Comparison of ENCODE assay signal across 1 cellular context in the genomic region with DNA sequence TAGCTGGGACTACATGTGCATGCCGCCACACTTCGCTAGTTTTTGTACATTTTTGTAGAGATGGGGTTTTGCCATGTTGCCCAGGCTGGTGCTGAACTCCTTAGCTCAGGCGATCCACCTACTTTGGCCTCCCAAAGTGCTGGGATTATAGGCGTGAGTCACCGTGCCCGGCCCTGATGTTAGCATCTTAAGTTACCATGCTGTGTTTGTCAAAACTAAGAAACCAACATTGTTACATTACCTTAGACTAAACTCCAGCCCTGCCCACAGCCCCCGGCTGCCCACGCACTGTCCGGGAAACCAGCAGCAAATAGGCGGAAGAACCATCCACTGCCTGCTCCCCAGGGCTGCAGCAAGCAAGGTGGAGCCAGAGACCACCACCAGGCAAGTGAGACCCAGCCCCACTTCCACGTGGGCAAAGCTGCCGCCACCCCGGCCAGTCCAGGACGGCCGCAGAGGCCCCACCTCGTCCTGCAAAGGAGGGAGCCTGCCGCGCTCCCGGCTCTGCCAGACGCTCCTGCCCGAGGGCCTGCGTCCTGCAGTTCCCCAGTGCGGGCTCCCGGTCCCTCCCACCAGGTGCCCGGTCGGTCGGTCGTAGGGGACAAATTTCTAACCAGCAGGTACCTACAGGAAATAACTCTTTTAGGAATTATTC.
TF ChIP-seq lines count a peak whose summit lies in the region.

No MANE protein-coding gene starts in this region.

TF ChIP-seq in GM23338, 12 proteins besides CTCF, POLR2A, EP300 and RAD21 (continued from another document):
- no peak for TF ChIP-seq ZNF462 (CRISPR knock-in tag; IDR thresholded peaks at IDR 0.05)
- no peak for TF ChIP-seq ZNF114 (CRISPR knock-in tag; IDR thresholded peaks at IDR 0.05)
- no peak for TF ChIP-seq EZH2 (IDR thresholded peaks at IDR 0.05; ENCODE audit: low read depth, unreplicated experiment)
- TF ChIP-seq, protein P1, sequence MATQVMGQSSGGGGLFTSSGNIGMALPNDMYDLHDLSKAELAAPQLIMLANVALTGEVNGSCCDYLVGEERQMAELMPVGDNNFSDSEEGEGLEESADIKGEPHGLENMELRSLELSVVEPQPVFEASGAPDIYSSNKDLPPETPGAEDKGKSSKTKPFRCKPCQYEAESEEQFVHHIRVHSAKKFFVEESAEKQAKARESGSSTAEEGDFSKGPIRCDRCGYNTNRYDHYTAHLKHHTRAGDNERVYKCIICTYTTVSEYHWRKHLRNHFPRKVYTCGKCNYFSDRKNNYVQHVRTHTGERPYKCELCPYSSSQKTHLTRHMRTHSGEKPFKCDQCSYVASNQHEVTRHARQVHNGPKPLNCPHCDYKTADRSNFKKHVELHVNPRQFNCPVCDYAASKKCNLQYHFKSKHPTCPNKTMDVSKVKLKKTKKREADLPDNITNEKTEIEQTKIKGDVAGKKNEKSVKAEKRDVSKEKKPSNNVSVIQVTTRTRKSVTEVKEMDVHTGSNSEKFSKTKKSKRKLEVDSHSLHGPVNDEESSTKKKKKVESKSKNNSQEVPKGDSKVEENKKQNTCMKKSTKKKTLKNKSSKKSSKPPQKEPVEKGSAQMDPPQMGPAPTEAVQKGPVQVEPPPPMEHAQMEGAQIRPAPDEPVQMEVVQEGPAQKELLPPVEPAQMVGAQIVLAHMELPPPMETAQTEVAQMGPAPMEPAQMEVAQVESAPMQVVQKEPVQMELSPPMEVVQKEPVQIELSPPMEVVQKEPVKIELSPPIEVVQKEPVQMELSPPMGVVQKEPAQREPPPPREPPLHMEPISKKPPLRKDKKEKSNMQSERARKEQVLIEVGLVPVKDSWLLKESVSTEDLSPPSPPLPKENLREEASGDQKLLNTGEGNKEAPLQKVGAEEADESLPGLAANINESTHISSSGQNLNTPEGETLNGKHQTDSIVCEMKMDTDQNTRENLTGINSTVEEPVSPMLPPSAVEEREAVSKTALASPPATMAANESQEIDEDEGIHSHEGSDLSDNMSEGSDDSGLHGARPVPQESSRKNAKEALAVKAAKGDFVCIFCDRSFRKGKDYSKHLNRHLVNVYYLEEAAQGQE (IDR thresholded peaks at IDR 0.05; ENCODE audit: unreplicated experiment) = no peak
- no peak for TF ChIP-seq NANOG (IDR thresholded peaks at IDR 0.05; ENCODE audit: borderline replicate concordance)
- no peak for TF ChIP-seq ZNF331 (CRISPR knock-in tag; IDR thresholded peaks at IDR 0.05; ENCODE audit: low read depth)
